ENCODE assay signal across 17 cellular contexts in the genomic region with DNA sequence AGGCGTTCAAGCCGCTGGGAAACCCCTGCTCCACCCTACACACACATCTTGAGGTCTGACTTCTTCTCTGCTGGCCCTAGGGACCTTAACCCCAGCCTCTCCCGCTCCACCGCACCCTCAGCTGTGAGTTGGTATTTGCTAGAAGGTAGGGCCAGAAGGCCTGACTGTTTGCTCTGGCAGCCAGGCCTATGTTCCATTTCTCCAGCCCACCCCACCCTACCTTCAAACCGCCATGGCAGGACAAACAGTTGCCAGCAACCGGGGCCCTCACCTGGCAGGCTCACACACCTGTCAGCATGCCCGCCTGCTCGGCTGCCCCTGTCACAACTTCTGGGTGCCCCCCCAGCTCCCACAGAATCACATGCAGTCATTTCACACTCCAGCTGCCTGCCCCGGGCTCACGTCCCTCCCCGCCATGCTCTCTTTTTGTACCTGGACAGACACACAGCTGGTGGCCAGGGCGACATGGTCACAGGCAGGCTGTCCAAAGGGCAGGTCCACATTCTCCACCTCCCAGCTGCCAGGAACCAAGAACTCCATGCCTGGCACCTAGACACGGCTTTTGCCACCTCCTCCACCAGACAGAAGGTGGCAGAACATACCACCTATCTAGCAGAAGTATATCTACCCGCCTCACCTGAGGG. TPM values are rescaled to one million over a fixed set of nuclear protein-coding genes. Genes with fewer than 3 reads are reported as not detected.
DNase-seq lines count a peak whose midpoint lies in the region; FAIRE-seq and TF ChIP-seq lines count a peak whose summit lies in the region.
"Had no signal": no experiment of that assay in that cellular context is flagged by ENCODE, and none has a peak within 500 bp of the region (broad histone marks: within the 10 kb centered on the region; RNA-seq: fewer than 3 reads in every experiment).

No MANE protein-coding gene starts in this region.

- DNase-seq in activated CD4-positive, alpha-beta T cell treated with anti-CD3 and anti-CD28 coated beads, Interleukin-2, amount 10 ng/mL, durations not matched to agents 7 days and 5 days = no peak
- DNase-seq in activated CD4-positive, alpha-beta T cell treated with anti-CD3 and anti-CD28 coated beads for 4 hours = no peak
- DNase-seq in NAMALWA (ENCODE audit: low spot score) = peak; percentile 66
- no peak for DNase-seq in H1 (ENCODE audit: low read depth in 1 of 2, low spot score in 2 of 2)
- peak; percentile 88 for DNase-seq in small intestine
- DNase-seq in NCI-H2196 treated with DMSO at 0.1 percent for 48 hours (lab: John Stamatoyannopoulos, UW; ENCODE audit: unreplicated experiment) = no peak
- no peak for DNase-seq in smooth muscle cell (lab: John Stamatoyannopoulos, UW; ENCODE audit: unreplicated experiment)
- no peak for DNase-seq in DMS153 (lab: John Stamatoyannopoulos, UW)
- DNase-seq: ACHN; esophagus squamous epithelium; GM23248; nucleus accumbens; PC-9; stimulated activated CD4-positive, alpha-beta T cell treated with anti-CD3 and anti-CD28 coated beads, Interleukin-15, amount 100 ng/mL, for 24 hours had no signal

- TF ChIP-seq RAD21 in H1 (IDR thresholded peaks at IDR 0.05 in 1 of 2, conservative IDR thresholded peaks at IDR 0.05 in 1 of 2; ENCODE audit: low read depth in 2 of 2, low read length in 2 of 2) = no peak; a peak in 1 of 4 replicates

- 92% methylated on average over 14 of the region's 14 CpGs; no CpG with 5 or more reads in 1 of the 2 experiments for WGBS in H1 (ENCODE audit: extremely low coverage in 1 of 2, insufficient coverage in 1 of 2, insufficient read length in 1 of 2, insufficient replicate concordance in 2 of 2, low coverage in 1 of 2, low lambda C conversion rate in 2 of 2, missing lambda C conversion rate in 1 of 2), 2 experiments
- 14 to 55% (median 36%) methylated on average over 14 of the region's 14 CpGs for WGBS in small intestine, 3 donors
- 91% methylated on average over 14 of the region's 14 CpGs for WGBS in smooth muscle cell (ENCODE audit: low lambda C conversion rate)

- H3K9me3 ChIP-seq in H1 (ENCODE audit: insufficient read depth in 2 of 2, low read depth in 1 of 2, low read length in 1 of 2) = no peaks in the 10 kb centered on the region
- no peaks in the 10 kb centered on the region for H3K9me3 ChIP-seq in small intestine (ENCODE audit: control insufficient read depth, low read depth)
- no peaks in the 10 kb centered on the region for H3K9me3 ChIP-seq in smooth muscle cell (replicated peaks; ENCODE audit: low read depth)
- H3K9me3 ChIP-seq: esophagus squamous epithelium had no signal

- no peak overlapping the region for H2BK15ac ChIP-seq in H1 (ENCODE audit: low read length)

- H3F3A ChIP-seq in smooth muscle cell (ENCODE audit: low read depth) = no peaks in the 10 kb centered on the region

- H3K27me3 ChIP-seq in H1 (replicated peaks in 1 of 4; ENCODE audit: control insufficient read depth in 3 of 4, extremely low read depth in 1 of 4, insufficient read depth in 3 of 4, low read length in 3 of 4) (peaks cover 2 to 27% (median 15%) of the 10 kb centered on the region in 4 experiments; a peak in 6 of 7 replicates), small intestine (ENCODE audit: control insufficient read depth in 2 of 2, insufficient read depth in 2 of 2, low read length in 2 of 2) (no peaks in the 10 kb centered on the region), smooth muscle cell (ENCODE audit: low read depth) (peaks cover 34% of the 10 kb centered on the region)

- peaks cover 2% of the 10 kb centered on the region for H3K27me3 Mint-ChIP-seq in activated CD4-positive, alpha-beta T cell treated with anti-CD3 and anti-CD28 coated beads, Interleukin-2, amount 10 ng/mL, durations not matched to agents 7 days and 5 days

- H3K36me3 ChIP-seq in H1 (ENCODE audit: control insufficient read depth in 2 of 4, insufficient read depth in 4 of 4, low read length in 3 of 4) = no peaks in the 10 kb centered on the region
- no peaks in the 10 kb centered on the region for H3K36me3 ChIP-seq in small intestine (ENCODE audit: control insufficient read depth in 2 of 2, insufficient read depth in 2 of 2, low read length in 2 of 2)
- no peaks in the 10 kb centered on the region for H3K36me3 ChIP-seq in smooth muscle cell (ENCODE audit: low read depth)
- H3K36me3 ChIP-seq: esophagus squamous epithelium had no signal

- H3K4me1 ChIP-seq in H1 (replicated peaks in 1 of 4; ENCODE audit: control insufficient read depth in 3 of 4, insufficient read depth in 4 of 4, low read length in 3 of 4) (peaks cover 3 to 13% (median 10%) of the 10 kb centered on the region in 4 experiments), small intestine (ENCODE audit: control insufficient read depth in 2 of 2, insufficient read depth in 1 of 2, low read depth in 1 of 2, low read length in 1 of 2) (no peaks in the 10 kb centered on the region), smooth muscle cell (ENCODE audit: low read depth) (peaks cover 10% of the 10 kb centered on the region)

- H3K4ac ChIP-seq in H1 (replicated peaks; ENCODE audit: insufficient read length, low read depth, low read length) = no peak overlapping the region

- H3K27ac ChIP-seq in H1 (ENCODE audit: low read depth, low read length) (no peak overlapping the region), small intestine (ENCODE audit: low read depth in 1 of 2, low read length in 1 of 2) (peak overlapping the region; percentile 25 to 60), smooth muscle cell (ENCODE audit: low read depth) (no peak overlapping the region)
- H3K27ac ChIP-seq: coronary artery, GM23248, PC-9 had no signal

- H2AK5ac ChIP-seq in H1 (ENCODE audit: low read depth, low read length) = no peak overlapping the region

- FAIRE-seq in H1 (lab: Jason Lieb, UNC) (no peak), small intestine (lab: Jason Lieb, UNC) (no peak)

- TF ChIP-seq POLR2A in H1 (IDR thresholded peaks at IDR 0.05; ENCODE audit: control extremely low read depth in 1 of 2, low read depth in 2 of 2, low read length in 2 of 2) = no peak

- H3K56ac ChIP-seq in H1 (replicated peaks; ENCODE audit: insufficient read length, low read depth, low read length) = no peak overlapping the region

- H3K4me2 ChIP-seq in H1 (ENCODE audit: insufficient read depth in 1 of 2, low read depth in 2 of 2, low read length in 2 of 2) (no peak overlapping the region), smooth muscle cell (no peak overlapping the region)
- H3K4me2 ChIP-seq: PC-9 had no signal

- no peak for TF ChIP-seq EP300 in H1 (IDR thresholded peaks at IDR 0.05; ENCODE audit: borderline replicate concordance in 1 of 2, low read depth in 2 of 2, low read length in 2 of 2)

- no peak overlapping the region for H2BK12ac ChIP-seq in H1 (ENCODE audit: low read depth, low read length)

- H3K79me2 ChIP-seq in H1 (ENCODE audit: control insufficient read depth in 1 of 2, insufficient read depth in 2 of 2, low read length in 2 of 2) (no peaks in the 10 kb centered on the region), smooth muscle cell (ENCODE audit: low read depth) (no peaks in the 10 kb centered on the region)

- no peak overlapping the region; the same call in 1 of the 2 replicates for H2BK5ac ChIP-seq in H1 (ENCODE audit: low read depth, low read length)

- H3K4me1 Mint-ChIP-seq in activated CD4-positive, alpha-beta T cell treated with anti-CD3 and anti-CD28 coated beads, Interleukin-2, amount 10 ng/mL, durations not matched to agents 7 days and 5 days = peaks cover 31% of the 10 kb centered on the region

- peaks cover 14% of the 10 kb centered on the region for H3K36me3 Mint-ChIP-seq in activated CD4-positive, alpha-beta T cell treated with anti-CD3 and anti-CD28 coated beads, Interleukin-2, amount 10 ng/mL, durations not matched to agents 7 days and 5 days (ENCODE audit: low read depth)

- H4K20me1 ChIP-seq in H1 (replicated peaks in 1 of 2; ENCODE audit: control insufficient read depth in 1 of 2, insufficient read depth in 2 of 2, low read length in 2 of 2) = peaks cover 0 to 8% of the 10 kb centered on the region in 2 experiments
- H4K20me1 ChIP-seq in smooth muscle cell (ENCODE audit: low read depth) = no peaks in the 10 kb centered on the region

- H4K91ac ChIP-seq in H1 (replicated peaks; ENCODE audit: insufficient read length, low read length) = no peak overlapping the region

- TF ChIP-seq CTCF in H1 (IDR thresholded peaks at IDR 0.05; ENCODE audit: control extremely low read depth in 1 of 3, insufficient read depth in 1 of 3, low read depth in 1 of 3, low read length in 3 of 3) (no peak), smooth muscle cell (IDR thresholded peaks at IDR 0.05; ENCODE audit: borderline replicate concordance, insufficient read depth, poor library complexity, severe bottlenecking) (no peak)

- no peak overlapping the region; a peak in 1 of 7 replicates for H3K9ac ChIP-seq in H1 (replicated peaks in 1 of 4; ENCODE audit: extremely low read depth in 1 of 4, low read depth in 3 of 4, low read length in 3 of 4)
- H3K9ac ChIP-seq in smooth muscle cell (ENCODE audit: low read depth) = no peak overlapping the region
- H3K9ac ChIP-seq: GM23248 had no signal

- H2BK20ac ChIP-seq in H1 (ENCODE audit: low read length) = peak overlapping the region; percentile 72; the same call in 1 of the 2 replicates

- H3K27ac Mint-ChIP-seq in activated CD4-positive, alpha-beta T cell treated with anti-CD3 and anti-CD28 coated beads, Interleukin-2, amount 10 ng/mL, durations not matched to agents 7 days and 5 days = peak overlapping the region; percentile 66

- no peak overlapping the region for H4K8ac ChIP-seq in H1 (ENCODE audit: extremely low read depth, insufficient read depth, low read length)

- peak overlapping the region; percentile 12 for H3K4me3 Mint-ChIP-seq in activated CD4-positive, alpha-beta T cell treated with anti-CD3 and anti-CD28 coated beads, Interleukin-2, amount 10 ng/mL, durations not matched to agents 7 days and 5 days

- H3K79me1 ChIP-seq in H1 (ENCODE audit: low read depth, low read length) = no peaks in the 10 kb centered on the region

- H3K18ac ChIP-seq in H1 (ENCODE audit: extremely low read depth, low read length) = no peak overlapping the region

- H3K4me3 ChIP-seq in H1 (ENCODE audit: extremely low read depth in 1 of 4, insufficient read depth in 2 of 4, low read depth in 3 of 4, low read length in 4 of 4) (no peak overlapping the region), small intestine (ENCODE audit: low read depth in 1 of 2, low read length in 2 of 2) (no peak overlapping the region), smooth muscle cell (no peak overlapping the region)
- H3K4me3 ChIP-seq: coronary artery, esophagus squamous epithelium, GM23248, PC-9 had no signal

- peaks cover 6% of the 10 kb centered on the region; the same call in 1 of the 2 replicates for H3K23me2 ChIP-seq in H1 (ENCODE audit: low read depth, low read length)

- H2BK120ac ChIP-seq in H1 (replicated peaks; ENCODE audit: low read depth, low read length) = no peak overlapping the region

- no peak overlapping the region for H4K5ac ChIP-seq in H1 (ENCODE audit: insufficient read length, low read depth, low read length)

- H3K14ac ChIP-seq in H1 (ENCODE audit: insufficient read length) = no peak overlapping the region

- H2AFZ ChIP-seq in H1 (ENCODE audit: low read length) = no peak overlapping the region
- no peak overlapping the region for H2AFZ ChIP-seq in smooth muscle cell (ENCODE audit: low read depth)
- H2AFZ ChIP-seq: GM23248, PC-9 had no signal

- CTCF ChIA-PET in activated CD4-positive, alpha-beta T cell treated with anti-CD3 and anti-CD28 coated beads, Interleukin-2, amount 10 ng/mL, durations not matched to agents 7 days and 5 days (lab: Charles Lee) = interaction anchor here (1.0 to 2.1 kb wide), 4 partner anchors 12 to 121 kb away, joined by 3 to 12 read pairs (median 6); a partner anchor contains a TSS
- CTCF ChIA-PET in H1 (lab: Charles Lee; ENCODE audit: partially characterized antibody) = interaction anchor here (0.6 to 2.5 kb wide), 6 partner anchors 18 to 59 kb away, joined by 3 to 8 read pairs (median 3); no protein-coding TSS in a partner anchor

- no peak overlapping the region for H3K23ac ChIP-seq in H1 (ENCODE audit: insufficient read length)

- H3K9me3 Mint-ChIP-seq in activated CD4-positive, alpha-beta T cell treated with anti-CD3 and anti-CD28 coated beads, Interleukin-2, amount 10 ng/mL, durations not matched to agents 7 days and 5 days = no peaks in the 10 kb centered on the region

- POLR2A ChIA-PET in activated CD4-positive, alpha-beta T cell treated with anti-CD3 and anti-CD28 coated beads, Interleukin-2, amount 10 ng/mL, durations not matched to agents 7 days and 5 days (lab: Charles Lee) = no interaction called here
- POLR2A ChIA-PET in H1 (lab: Charles Lee; ENCODE audit: partially characterized antibody) = no interaction called here

RNA-seq across cellular contexts. Expression of a gene that starts 2.6 kb away (rescaled TPM):
- total RNA-seq in activated CD4-positive, alpha-beta T cell treated with anti-CD3 and anti-CD28 coated beads, Interleukin-2, amount 10 ng/mL, durations not matched to agents 7 days and 5 days = 100 to 1,000 TPM; 294 to 329 TPM
- total RNA-seq in H1 (2021; fragmentation: NEBNext Ultra II Directional; extraction: Animal tissue kit (Norgen Biotek cat#: 25700)) = 32.0 and 32.5 TPM in 2 replicates
- 18.4 and 28.7 TPM in 2 replicates for polyA plus RNA-seq in H1 (2011; rRNA removed)
- 17.3 TPM for polyA plus RNA-seq in H1 (2011; cell fraction: cytosol; rRNA removed)
- polyA plus RNA-seq in H1 (2011; cell fraction: nucleus; rRNA removed) = 53.0 TPM
- polyA plus RNA-seq in H1 (2012, experiment 1 of 2) = 15.4 to 27.6 TPM (median 23.1 TPM) in 4 replicates
- polyA plus RNA-seq in H1 (2012, experiment 2 of 2) = 16.2 TPM
- 40.2 TPM for polyA plus RNA-seq in H1 (2013, experiment 1 of 2)
- polyA plus RNA-seq in H1 (2013, experiment 2 of 2) = 37.1 TPM
- 12.7 and 14.2 TPM in 2 replicates for polyA minus RNA-seq in H1 (2011; rRNA and poly(A)+ RNA removed)
- 13.9 TPM for polyA minus RNA-seq in H1 (2011; cell fraction: cytosol; rRNA and poly(A)+ RNA removed)
- 22.1 TPM for polyA minus RNA-seq in H1 (2011; cell fraction: nucleus; rRNA and poly(A)+ RNA removed)
- polyA plus RNA-seq in small intestine = 10 to 100 TPM in 2 of 3 donors, 1 to 10 TPM in 1; 5.8 to 30.6 (median 18.1) TPM
- 2.9 and 4.2 TPM in 2 replicates for total RNA-seq in smooth muscle cell
- polyA plus RNA-seq in smooth muscle cell = 4.7 and 7.8 TPM in 2 replicates

RNA-seq across cellular contexts. Expression of a gene that starts 50.6 kb away (rescaled TPM):
- under 1 TPM in 1 of 2 experiments, not detected in 1; 0.12 TPM for total RNA-seq in activated CD4-positive, alpha-beta T cell treated with anti-CD3 and anti-CD28 coated beads, Interleukin-2, amount 10 ng/mL, durations not matched to agents 7 days and 5 days
- 0.19 and 0.45 TPM in 2 replicates for total RNA-seq in H1 (2021; fragmentation: NEBNext Ultra II Directional; extraction: Animal tissue kit (Norgen Biotek cat#: 25700))
- 1.1 and 1.6 TPM in 2 replicates for polyA plus RNA-seq in H1 (2011; rRNA removed)
- polyA plus RNA-seq in H1 (2011; cell fraction: cytosol; rRNA removed) = 1.2 TPM
- 4.8 TPM for polyA plus RNA-seq in H1 (2011; cell fraction: nucleus; rRNA removed)
- 0.48 to 1.1 TPM (median 0.83 TPM) in 4 replicates for polyA plus RNA-seq in H1 (2012, experiment 1 of 2)
- polyA plus RNA-seq in H1 (2012, experiment 2 of 2) = 0.29 TPM
- polyA plus RNA-seq in H1 (2013, experiment 1 of 2) = 0.83 TPM
- polyA plus RNA-seq in H1 (2013, experiment 2 of 2) = 0.64 TPM
- 0.51 and 1.0 TPM in 2 replicates for polyA minus RNA-seq in H1 (2011; rRNA and poly(A)+ RNA removed)
- polyA minus RNA-seq in H1 (2011; cell fraction: cytosol; rRNA and poly(A)+ RNA removed) = 0.66 TPM
- polyA minus RNA-seq in H1 (2011; cell fraction: nucleus; rRNA and poly(A)+ RNA removed) = 1.1 TPM
- polyA plus RNA-seq in small intestine = 1 to 10 TPM in 2 of 3 donors, not detected in 1; 2.2 to 3.2 TPM
- 1.3 and 2.4 TPM in 2 replicates for total RNA-seq in smooth muscle cell
- 0.47 and 3.2 TPM in 2 replicates for polyA plus RNA-seq in smooth muscle cell
- total RNA-seq: activated CD8-positive, alpha-beta memory T cell treated with anti-CD3 and anti-CD28 coated beads for 36 hours; GM23248; M059J; PC-9 had no signal
- polyA plus RNA-seq: GM23248 had no signal

Comparison
In these comparisons a context has a peak if more than half of its experiments do, and no peak if none do; other contexts are left out.
1. DNase-seq: peak in NAMALWA (single experiment) and small intestine (single experiment); none in activated CD4-positive, alpha-beta T cell treated with anti-CD3 and anti-CD28 coated beads, Interleukin-2, amount 10 ng/mL, durations not matched to agents 7 days and 5 days (single experiment), activated CD4-positive, alpha-beta T cell treated with anti-CD3 and anti-CD28 coated beads for 4 hours (0 of 2), H1 (0 of 2), NCI-H2196 treated with DMSO at 0.1 percent for 48 hours (single experiment), smooth muscle cell (single experiment) and DMS153 (single experiment).
2. H3K27ac ChIP-seq: peak in small intestine (2 of 2); none in H1 (single experiment) and smooth muscle cell (single experiment).